Comparison of ENCODE assay signal across 21 cellular contexts in genomic region chr1:70863256-70863655, GRCh38.
DNase-seq lines count a peak whose midpoint lies in the region; ATAC-seq and TF ChIP-seq lines count a peak whose summit lies in the region.
"Had no signal": no experiment of that assay in that cellular context is flagged by ENCODE, and none has a peak within 500 bp of the region (broad histone marks: within the 10 kb centered on the region; RNA-seq: fewer than 3 reads in every experiment).

No MANE protein-coding gene starts in this region.

- POLR2A ChIA-PET in CD4-positive, alpha-beta T cell (lab: Charles Lee): no interaction called here
- POLR2A ChIA-PET in OCI-LY7 (lab: Charles Lee): interaction anchor here (0.7 to 1.9 kb wide), 2 partner anchors 9 to 107 kb away, joined by 3 to 5 read pairs; no protein-coding TSS in a partner anchor

- no peaks in the 10 kb centered on the region for H3K27me3 Mint-ChIP-seq in HFFc6 (ENCODE audit: insufficient read depth)
- H3K27me3 Mint-ChIP-seq in CD4-positive, alpha-beta T cell: no peaks in the 10 kb centered on the region
- H3K27me3 Mint-ChIP-seq: CD4-positive, CD25-positive, alpha-beta regulatory T cell had no signal

- CTCF ChIA-PET in CD4-positive, alpha-beta T cell (lab: Charles Lee): no interaction called here
- CTCF ChIA-PET in OCI-LY7 (lab: Charles Lee; ENCODE audit: unreplicated experiment): no interaction called here

- no peak overlapping the region for H2AFZ ChIP-seq in OCI-LY7 (ENCODE audit: low read length)
- H2AFZ ChIP-seq: GM23338 had no signal

- H3K4me3 ChIP-seq in skeletal muscle cell (ENCODE audit: low read depth, low read length): no peak overlapping the region
- H3K4me3 ChIP-seq in OCI-LY7 (ENCODE audit: low read depth, low read length, poor library complexity, severe bottlenecking): no peak overlapping the region
- H3K4me3 ChIP-seq: BLaER1, GM23338, Peyer's patch, SK-N-MC had no signal

- H3K79me2 ChIP-seq in OCI-LY7 (ENCODE audit: insufficient read depth, low read depth, low read length): no peaks in the 10 kb centered on the region

- intact Hi-C loops in CD4-positive, alpha-beta T cell (cut with DNase I, micrococcal nuclease): no loop called here
- intact Hi-C loops in OCI-LY7 (cut with micrococcal nuclease; ENCODE audit: unreplicated experiment): no loop called here

- no peaks in the 10 kb centered on the region for H3K27me3 ChIP-seq in CD4-positive, alpha-beta T cell (ENCODE audit: control insufficient read depth, insufficient read depth, low read length)
- H3K27me3 ChIP-seq: BLaER1, Peyer's patch had no signal

- H3K9me3 ChIP-seq in CD4-positive, alpha-beta T cell (ENCODE audit: control insufficient read depth, low read length): no peaks in the 10 kb centered on the region
- H3K9me3 ChIP-seq in OCI-LY7 (ENCODE audit: low read length): no peaks in the 10 kb centered on the region
- H3K9me3 ChIP-seq: BLaER1, Peyer's patch had no signal

- DNase-seq in AG08395 (ENCODE audit: low spot score) (peak; percentile 11), HFFc6 (peak; percentile 13), fibroblast of gingiva (ENCODE audit: low read depth) (peak; percentile 40), skeletal muscle cell (ENCODE audit: low read depth) (peak; percentile 14), OCI-LY7 (ENCODE audit: low spot score) (no peak)
- DNase-seq in CD4-positive, alpha-beta T cell: no peak
- no peak for DNase-seq in stimulated activated naive CD8-positive, alpha-beta T cell treated with anti-CD3 and anti-CD28 coated beads, Interleukin-15, Interleukin-2, amounts not matched to agents 100 U/mL and 50 U/mL, for 24 hours
- DNase-seq: CD4-positive, CD25-positive, alpha-beta regulatory T cell; H9; IMR-90; KG1; MM.1S; NCI-H2029 treated with DMSO at 0.1 percent for 48 hours; NCI-H2227 treated with DMSO at 0.1 percent for 48 hours; NCI-H526 treated with DMSO at 0.1 percent for 48 hours; Peyer's patch; SHP77 treated with DMSO at 0.1 percent for 48 hours had no signal

- no peak for ATAC-seq in CD4-positive, alpha-beta T cell (ENCODE audit: poor library complexity)
- ATAC-seq in stimulated activated naive CD8-positive, alpha-beta T cell treated with anti-CD3 and anti-CD28 coated beads, Interleukin-15, Interleukin-2, amounts not matched to agents 100 U/mL and 50 U/mL, for 24 hours: no peak
- ATAC-seq: GM23338 had no signal

- peak overlapping the region; percentile 60; the same call in 1 of the 2 replicates for H3K27ac Mint-ChIP-seq in HFFc6
- no peak overlapping the region for H3K27ac Mint-ChIP-seq in CD4-positive, alpha-beta T cell
- H3K27ac Mint-ChIP-seq: CD4-positive, CD25-positive, alpha-beta regulatory T cell; H9 had no signal

- no peak overlapping the region for H3K4me2 ChIP-seq in OCI-LY7 (ENCODE audit: low read length)
- H3K4me2 ChIP-seq: BLaER1, GM23338 had no signal

- no peaks in the 10 kb centered on the region; the same call in 1 of the 2 replicates for H3K36me3 Mint-ChIP-seq in HFFc6 (ENCODE audit: low read depth)
- no peaks in the 10 kb centered on the region for H3K36me3 Mint-ChIP-seq in CD4-positive, alpha-beta T cell (ENCODE audit: low read depth)
- H3K36me3 Mint-ChIP-seq: CD4-positive, CD25-positive, alpha-beta regulatory T cell had no signal

- H4K20me1 ChIP-seq in OCI-LY7 (ENCODE audit: insufficient read depth, low read length): no peaks in the 10 kb centered on the region
- H4K20me1 ChIP-seq: BLaER1 had no signal

- H3K4me1 ChIP-seq in OCI-LY7 (ENCODE audit: insufficient read depth, low read length, poor library complexity, severe bottlenecking): no peaks in the 10 kb centered on the region
- H3K4me1 ChIP-seq: BLaER1, Peyer's patch had no signal

- BruUV-seq in OCI-LY7 (replicated peaks; lab: Mats Ljungman, UMichigan): no TSS peak

- H3K4me3 Mint-ChIP-seq in HFFc6: no peak overlapping the region
- no peak overlapping the region for H3K4me3 Mint-ChIP-seq in CD4-positive, alpha-beta T cell
- H3K4me3 Mint-ChIP-seq: CD4-positive, CD25-positive, alpha-beta regulatory T cell; GM23338; H9 had no signal

- no peak for TF ChIP-seq CTCF in HFFc6 (IDR thresholded peaks at IDR 0.05)
- no peak for TF ChIP-seq CTCF in CD4-positive, alpha-beta T cell (IDR thresholded peaks at IDR 0.05)
- no peak for TF ChIP-seq CTCF in OCI-LY7 (conservative IDR thresholded peaks at IDR 0.05; ENCODE audit: low read length)

- no peaks in the 10 kb centered on the region for H3K9me2 ChIP-seq in OCI-LY7 (ENCODE audit: insufficient read depth, low read length)

- peaks cover 31% of the 10 kb centered on the region for H3K9me3 Mint-ChIP-seq in HFFc6
- H3K9me3 Mint-ChIP-seq in CD4-positive, alpha-beta T cell: no peaks in the 10 kb centered on the region
- H3K9me3 Mint-ChIP-seq: GM23338, H9 had no signal

- H3K27ac ChIP-seq in CD4-positive, alpha-beta T cell (ENCODE audit: low read depth, low read length): no peak overlapping the region
- no peak overlapping the region for H3K27ac ChIP-seq in OCI-LY7 (ENCODE audit: low read depth, low read length, poor library complexity, severe bottlenecking)
- H3K27ac ChIP-seq: 22Rv1, BLaER1, Peyer's patch, SK-N-MC had no signal

- H3K4me1 Mint-ChIP-seq in HFFc6 (ENCODE audit: low read depth): peaks cover 23% of the 10 kb centered on the region; the same call in 1 of the 2 replicates
- H3K4me1 Mint-ChIP-seq in CD4-positive, alpha-beta T cell (ENCODE audit: low read depth): peaks cover 6% of the 10 kb centered on the region
- H3K4me1 Mint-ChIP-seq: CD4-positive, CD25-positive, alpha-beta regulatory T cell had no signal

- H3K36me3 ChIP-seq in OCI-LY7 (ENCODE audit: insufficient read depth, low read length): no peaks in the 10 kb centered on the region
- H3K36me3 ChIP-seq: BLaER1, Peyer's patch had no signal

Comparison
In these comparisons a context has a peak if more than half of its experiments do, and no peak if none do; other contexts are left out.
1. DNase-seq: peak in AG08395 (single experiment), HFFc6 (single experiment), fibroblast of gingiva (single experiment) and skeletal muscle cell (single experiment); none in CD4-positive, alpha-beta T cell (0 of 10), OCI-LY7 (single experiment) and stimulated activated naive CD8-positive, alpha-beta T cell treated with anti-CD3 and anti-CD28 coated beads, Interleukin-15, Interleukin-2, amounts not matched to agents 100 U/mL and 50 U/mL, for 24 hours (single experiment).